ENCODE assay signal across 22 cellular contexts in genomic region chr7:83210459-83210858, GRCh38. TPM values are rescaled to one million over a fixed set of nuclear protein-coding genes. Genes with fewer than 3 reads are reported as not detected.
A peak's percentile ranks its signal among the peaks of the same experiment; 100 is the strongest.
DNase-seq lines count a peak whose midpoint lies in the region; ATAC-seq, FAIRE-seq and TF ChIP-seq lines count a peak whose summit lies in the region.
"Had no signal": no experiment of that assay in that cellular context is flagged by ENCODE, and none has a peak within 500 bp of the region (broad histone marks: within the 10 kb centered on the region; RNA-seq: fewer than 3 reads in every experiment).

No MANE protein-coding gene starts in this region.

- H3K27me3 ChIP-seq in SK-N-SH (ENCODE audit: insufficient read depth) (no peaks in the 10 kb centered on the region), HepG2 (ENCODE audit: control insufficient read depth in 1 of 2, insufficient read depth in 2 of 2, low read length in 2 of 2) (no peaks in the 10 kb centered on the region), tibial nerve (no peaks in the 10 kb centered on the region)

- in situ Hi-C loops in HepG2 (cut with HindIII; ENCODE audit: extremely low pct_ligation_motif_present, low pct_unique_long_range_greater_than_20kb), result no loop called here

- no peak overlapping the region for H3K9ac ChIP-seq in SK-N-SH
- H3K9ac ChIP-seq in HepG2 (ENCODE audit: insufficient read depth, low read depth, low read length), result no peak overlapping the region

- H3K4me2 ChIP-seq in SK-N-SH (no peak overlapping the region), HepG2 (ENCODE audit: low read depth, low read length) (no peak overlapping the region)
- H3K4me2 ChIP-seq: A549 had no signal

- H3K4me3 ChIP-seq in SK-N-SH (ENCODE audit: low read depth in 2 of 2, low read length in 1 of 2), result no peak overlapping the region
- H3K4me3 ChIP-seq in HepG2 (replicated peaks in 1 of 3; ENCODE audit: insufficient read depth in 1 of 3, low read depth in 2 of 3, low read length in 3 of 3), result no peak overlapping the region
- no peak overlapping the region for H3K4me3 ChIP-seq in tibial nerve
- H3K4me3 ChIP-seq: A549, K562 had no signal

- H3K4me1 ChIP-seq in SK-N-SH (ENCODE audit: control insufficient read depth in 1 of 2, insufficient read depth in 2 of 2, low read depth in 1 of 2, low read length in 1 of 2), result no peaks in the 10 kb centered on the region
- H3K4me1 ChIP-seq in HepG2 (ENCODE audit: insufficient read depth, low read length), result no peaks in the 10 kb centered on the region
- no peaks in the 10 kb centered on the region for H3K4me1 ChIP-seq in tibial nerve
- H3K4me1 ChIP-seq: A549, Caco-2 had no signal

- H2AFZ ChIP-seq in SK-N-SH (ENCODE audit: low read depth) (no peak overlapping the region), HepG2 (ENCODE audit: low read length) (no peak overlapping the region)

- H3F3A ChIP-seq in SK-N-SH (replicated peaks; ENCODE audit: insufficient read depth), result no peaks in the 10 kb centered on the region

- TF ChIP-seq RAD21 in SK-N-SH (IDR thresholded peaks at IDR 0.05; ENCODE audit: low read length) (no peak), HepG2 (CRISPR knock-in tag; IDR thresholded peaks at IDR 0.05) (no peak)

- H3K79me2 ChIP-seq in SK-N-SH (ENCODE audit: insufficient read depth), result no peaks in the 10 kb centered on the region
- H3K79me2 ChIP-seq in HepG2 (ENCODE audit: insufficient read depth, low read length), result no peaks in the 10 kb centered on the region

- H3K9me3 ChIP-seq in SK-N-SH, result no peaks in the 10 kb centered on the region
- no peaks in the 10 kb centered on the region for H3K9me3 ChIP-seq in HepG2 (ENCODE audit: low read length)
- H3K9me3 ChIP-seq in tibial nerve, result no peaks in the 10 kb centered on the region
- H3K9me3 ChIP-seq: A549, Caco-2 had no signal

- no peak for ATAC-seq in SK-N-SH treated with all-trans-retinoic acid at 6 μM for 48 hours
- no peak for ATAC-seq in HepG2
- ATAC-seq: A549, K562 had no signal

- H3K36me3 ChIP-seq in SK-N-SH (replicated peaks in 1 of 2; ENCODE audit: control insufficient read depth in 1 of 2, insufficient read depth in 2 of 2, low read length in 1 of 2), result no peaks in the 10 kb centered on the region
- no peaks in the 10 kb centered on the region for H3K36me3 ChIP-seq in HepG2 (replicated peaks in 1 of 2; ENCODE audit: control insufficient read depth in 1 of 2, insufficient read depth in 2 of 2, low read length in 2 of 2)
- H3K36me3 ChIP-seq in tibial nerve, result no peaks in the 10 kb centered on the region

- POLR2A ChIA-PET in SK-N-SH (lab: Yijun Ruan, JAX) (no interaction called here), HepG2 (lab: Yijun Ruan, JAX) (no interaction called here)

- H4K20me1 ChIP-seq in SK-N-SH (ENCODE audit: insufficient read depth), result no peaks in the 10 kb centered on the region
- no peaks in the 10 kb centered on the region for H4K20me1 ChIP-seq in HepG2 (ENCODE audit: insufficient read depth, low read length)

- 0 out of 2 replicates have a peak, but pooled peaks cover 3% of the 10 kb centered on the region for H3K9me2 ChIP-seq in SK-N-SH

- intact Hi-C loops in HepG2 (cut with micrococcal nuclease; ENCODE audit: unreplicated experiment), result no loop called here

- no peak for TF ChIP-seq EP300 in SK-N-SH (IDR thresholded peaks at IDR 0.05; ENCODE audit: borderline replicate concordance in 1 of 2, low read depth in 1 of 2, low read length in 1 of 2)
- no peak for TF ChIP-seq EP300 in HepG2 (IDR thresholded peaks at IDR 0.05; ENCODE audit: low read depth in 2 of 2, low read length in 2 of 2)
- TF ChIP-seq EP300 in HepG2 (CRISPR knock-in tag; IDR thresholded peaks at IDR 0.05; ENCODE audit: borderline replicate concordance), result no peak
- no peak for TF ChIP-seq EP300 in tibial nerve (IDR thresholded peaks at IDR 0.05)

- TF ChIP-seq CTCF in SK-N-SH (IDR thresholded peaks at IDR 0.05) (no peak), HepG2 (CRISPR knock-in tag; IDR thresholded peaks at IDR 0.05) (no peak), tibial nerve (IDR thresholded peaks at IDR 0.05) (no peak)

- TF ChIP-seq POLR2A in HepG2 (IDR thresholded peaks at IDR 0.05; ENCODE audit: insufficient read depth in 1 of 2, low read depth in 2 of 2, low read length in 2 of 2) (no peak), tibial nerve (IDR thresholded peaks at IDR 0.05) (no peak)

- no peak for DNase-seq in SK-N-SH
- peak; percentile 1 for DNase-seq in M059J (ENCODE audit: low read depth)
- peak; percentile 22 for DNase-seq in astrocyte of the hippocampus (ENCODE audit: low read depth, low spot score)
- DNase-seq in HepG2 (ENCODE audit: low spot score), result no peak
- DNase-seq in tibial nerve (ENCODE audit: low spot score in 2 of 2), result no peak
- DNase-seq in HK-2 (ENCODE audit: unreplicated experiment), result no peak
- DNase-seq: AML-193; Caco-2; CD4-positive, alpha-beta T cell; DMS153; DMS79; HCEC 1CT; IMR-90 had no signal

- CTCF ChIA-PET in SK-N-SH (lab: Yijun Ruan, JAX), result interaction anchor here (0.7 to 1.1 kb wide), 2 partner anchors 9 to 450 kb away, joined by 3 to 4 read pairs; no protein-coding TSS in a partner anchor
- CTCF ChIA-PET in HepG2 (lab: Yijun Ruan, JAX; ENCODE audit: low intra/inter-chr PET ratio, low total read pairs), result no interaction called here

- no TSS peak for BruUV-seq in HepG2 (replicated peaks; lab: Mats Ljungman, UMichigan)

- WGBS in SK-N-SH (ENCODE audit: low lambda C conversion rate), result 44% methylated on average over 2 of the region's 2 CpGs
- 4% methylated on average over 2 of the region's 2 CpGs for WGBS in HepG2 (ENCODE audit: low lambda C conversion rate)
- 61 to 62% methylated on average over 2 of the region's 2 CpGs for WGBS in tibial nerve, 2 donors

- no peak for FAIRE-seq in HepG2 (lab: Jason Lieb, UNC)
- FAIRE-seq: A549, D721Med, GM12891, GM19239, H54, K562 had no signal

- H3K27ac ChIP-seq in SK-N-SH (ENCODE audit: low read depth in 2 of 2, low read length in 1 of 2) (no peak overlapping the region), HepG2 (ENCODE audit: extremely low read length, insufficient read depth, low read length) (no peak overlapping the region), tibial nerve (no peak overlapping the region)
- H3K27ac ChIP-seq: 22Rv1, A549, C4-2B had no signal

TF ChIP-seq in SK-N-SH treated with all-trans-retinoic acid at 6 μM for 48 hours, 23 proteins besides CTCF, POLR2A, EP300 and RAD21 (continues in another document):
- TF ChIP-seq TOX (CRISPR knock-in tag; IDR thresholded peaks at IDR 0.05; ENCODE audit: borderline replicate concordance) (peak; percentile 12; the same call in 1 of the 2 replicates), RARB (CRISPR knock-in tag; IDR thresholded peaks at IDR 0.05) (no peak), ISL1 (CRISPR knock-in tag; IDR thresholded peaks at IDR 0.05) (peak; percentile 59), SNAI2 (CRISPR knock-in tag; IDR thresholded peaks at IDR 0.05) (no peak), PPARA (CRISPR knock-in tag; IDR thresholded peaks at IDR 0.05; ENCODE audit: borderline replicate concordance) (no peak), ZNF8 (CRISPR knock-in tag; IDR thresholded peaks at IDR 0.05) (peak; percentile 27; the same call in 1 of the 2 replicates)

TF ChIP-seq in SK-N-SH, 30 proteins besides CTCF, POLR2A, EP300 and RAD21 (continues in another document):
- TF ChIP-seq TEAD4 (IDR thresholded peaks at IDR 0.05; ENCODE audit: borderline replicate concordance, insufficient read depth) (no peak), ELF1 (IDR thresholded peaks at IDR 0.05) (no peak), GATA2 (CRISPR knock-in tag; IDR thresholded peaks at IDR 0.05) (no peak), RFX5 (IDR thresholded peaks at IDR 0.05; ENCODE audit: low read length) (no peak)

TF ChIP-seq in HepG2, 621 proteins besides CTCF, POLR2A, EP300 and RAD21 (continues in another document):
- no peak for TF ChIP-seq PRPF4 (IDR thresholded peaks at IDR 0.05; ENCODE audit: low read depth, low read length, poor library complexity, severe bottlenecking)

RNA-seq across cellular contexts. Expression of gene PCLO, which starts 47.8 kb away (rescaled TPM):
- 0.51 and 0.76 TPM in 2 replicates for polyA plus RNA-seq in SK-N-SH (2012; rRNA removed)
- 0.69 and 0.82 TPM in 2 replicates for polyA plus RNA-seq in SK-N-SH (2012; cell fraction: cytosol; rRNA removed)
- 0.73 and 1.4 TPM in 2 replicates for polyA plus RNA-seq in SK-N-SH (2012; cell fraction: nucleus; rRNA removed)
- 24.3 and 27.1 TPM in 2 replicates for total RNA-seq in M059J (2014; rRNA removed; shearing (Covaris generic))
- 0.06 and 0.29 TPM in 2 replicates for total RNA-seq in HepG2 (2016; rRNA removed; fragmentation: Illumina TruSeq; extraction: Trizol)
- total RNA-seq in HepG2 (2016; cell fraction: cytosol; rRNA removed; fragmentation: Illumina TruSeq; extraction: Trizol; ENCODE audit: low read depth), result under 0.01 and 0.09 TPM in 2 replicates
- total RNA-seq in HepG2 (2016; cell fraction: insoluble cytoplasmic fraction; rRNA removed; fragmentation: Illumina TruSeq; extraction: Trizol), result 0.11 and 0.21 TPM in 2 replicates
- 0.03 TPM in 2 replicates for total RNA-seq in HepG2 (2016; cell fraction: membrane; rRNA removed; fragmentation: Illumina TruSeq; extraction: Trizol)
- 0.25 and 0.50 TPM in 2 replicates for total RNA-seq in HepG2 (2016; cell fraction: nucleus; rRNA removed; fragmentation: Illumina TruSeq; extraction: Trizol)
- 0.07 and 0.10 TPM in 2 replicates for polyA plus RNA-seq in HepG2 (2011; rRNA removed)
- polyA plus RNA-seq in HepG2 (2011; cell fraction: cytosol; rRNA removed), result 0.01 and 0.04 TPM in 2 replicates
- polyA plus RNA-seq in HepG2 (2011; cell fraction: nucleus; rRNA removed), result 0.09 and 0.24 TPM in 2 replicates
- 0.08 and 0.16 TPM in 2 replicates for polyA plus RNA-seq in HepG2 (2012)
- 0.01 TPM in 1 of 2 replicates, not detected in the other for polyA plus RNA-seq in HepG2 (2016; cell fraction: cytosol; fragmentation: Illumina TruSeq; extraction: Trizol; ENCODE audit: low read depth)
- polyA plus RNA-seq in HepG2 (2016; cell fraction: insoluble cytoplasmic fraction; fragmentation: Illumina TruSeq; extraction: Trizol; ENCODE audit: low read depth), result 0.16 and 1.0 TPM in 2 replicates
- polyA plus RNA-seq in HepG2 (2016; cell fraction: membrane; fragmentation: Illumina TruSeq; extraction: Trizol; ENCODE audit: low read depth), result 0.01 and 0.17 TPM in 2 replicates
- polyA plus RNA-seq in HepG2 (2016; cell fraction: nucleus; fragmentation: Illumina TruSeq; extraction: Trizol; ENCODE audit: insufficient read depth, low read depth), result 0.25 and 0.26 TPM in 2 replicates
- 0.16 TPM in 1 of 2 replicates, not detected in the other for polyA minus RNA-seq in HepG2 (2011; rRNA and poly(A)+ RNA removed; ENCODE audit: low replicate concordance)
- polyA minus RNA-seq in HepG2 (2011; cell fraction: cytosol; rRNA and poly(A)+ RNA removed), result not detected in 2 replicates
- polyA minus RNA-seq in HepG2 (2011; cell fraction: nucleus; rRNA and poly(A)+ RNA removed), result 0.25 and 0.39 TPM in 2 replicates
- under 1 TPM; under 0.01 to 0.78 (median 0.52) TPM for total RNA-seq in tibial nerve
- total RNA-seq: CD4-positive, alpha-beta T cell had no signal

Comparison
In these comparisons a context has a peak if more than half of its experiments do, and no peak if none do; other contexts are left out.
1. DNase-seq: peak in M059J (single experiment) and astrocyte of the hippocampus (single experiment); none in SK-N-SH (single experiment), HepG2 (single experiment), tibial nerve (0 of 2) and HK-2 (single experiment).
2. RNA of gene PCLO, which starts 47.8 kb away (total RNA-seq): 24.3 to 27.1 TPM in M059J; under 0.01 to 0.78 TPM in tibial nerve and under 0.01 to 0.50 TPM in HepG2; every median in the first group is over 10 times any median in the second.